Comparison of ENCODE assay signal across 12 cellular contexts in genomic region chr18:10784596-10785202, GRCh38.
"Had no signal": no experiment of that assay in that cellular context is flagged by ENCODE, and none has a peak within 500 bp of the region (broad histone marks: within the 10 kb centered on the region; RNA-seq: fewer than 3 reads in every experiment).

No MANE protein-coding gene starts in this region.

- H3K27me3 ChIP-seq: colonic mucosa, esophagus squamous epithelium, hepatocyte, stomach had no signal

- H3K4me1 ChIP-seq: colonic mucosa, esophagus squamous epithelium had no signal

- DNase-seq: activated CD4-positive, alpha-beta memory T cell treated with anti-CD3 and anti-CD28 coated beads, Interleukin-2, amount 10 ng/mL, durations not matched to agents 7 days and 5 days; activated CD4-positive, alpha-beta T cell treated with anti-CD3 and anti-CD28 coated beads for 36 hours; activated naive CD4-positive, alpha-beta T cell treated with anti-CD3 and anti-CD28 coated beads, Interleukin-2, amount 50 U/mL, for 16 hours; activated T-cell treated with anti-CD3 and anti-CD28 coated beads, Interleukin-2, amount 50 U/mL, for 24 hours; colonic mucosa; esophagus squamous epithelium; stomach had no signal

- H3K79me2 ChIP-seq: hepatocyte had no signal

- H3K4me1 Mint-ChIP-seq: neural crest cell had no signal

- H3K27ac Mint-ChIP-seq: activated CD4-positive, alpha-beta memory T cell treated with anti-CD3 and anti-CD28 coated beads, Interleukin-2, amount 10 ng/mL, durations not matched to agents 7 days and 5 days; activated CD4-positive, alpha-beta T cell treated with anti-CD3 and anti-CD28 coated beads for 36 hours; activated T-cell treated with anti-CD3 and anti-CD28 coated beads, Interleukin-2, amount 50 U/mL, for 24 hours had no signal

- H3K9me3 Mint-ChIP-seq: activated CD4-positive, alpha-beta memory T cell treated with anti-CD3 and anti-CD28 coated beads, Interleukin-2, amount 10 ng/mL, durations not matched to agents 7 days and 5 days; activated T-cell treated with anti-CD3 and anti-CD28 coated beads, Interleukin-2, amount 50 U/mL, for 24 hours; neural crest cell had no signal

- ATAC-seq: activated CD4-positive, alpha-beta T cell treated with anti-CD3 and anti-CD28 coated beads for 36 hours; left lobe of liver; sciatic nerve had no signal

- H2AFZ ChIP-seq: hepatocyte had no signal

- H3K4me2 ChIP-seq: hepatocyte had no signal

- H3K27ac ChIP-seq: colonic mucosa, esophagus squamous epithelium, hepatocyte, stomach, VCaP had no signal

- H3K4me3 Mint-ChIP-seq: activated CD4-positive, alpha-beta memory T cell treated with anti-CD3 and anti-CD28 coated beads, Interleukin-2, amount 10 ng/mL, durations not matched to agents 7 days and 5 days; activated CD4-positive, alpha-beta T cell treated with anti-CD3 and anti-CD28 coated beads for 36 hours; activated T-cell treated with anti-CD3 and anti-CD28 coated beads, Interleukin-2, amount 50 U/mL, for 24 hours; neural crest cell had no signal

- H3K9me3 ChIP-seq: colonic mucosa, esophagus squamous epithelium, stomach had no signal

- H3K36me3 ChIP-seq: colonic mucosa, esophagus squamous epithelium, stomach had no signal

- H3K4me3 ChIP-seq: colonic mucosa, esophagus squamous epithelium, hepatocyte, stomach had no signal
